Comparison of ENCODE assay signal across 13 cellular contexts in genomic region chr14:59208224-59208814, GRCh38. TPM values are rescaled to one million over a fixed set of nuclear protein-coding genes. Genes with fewer than 3 reads are reported as not detected.
DNase-seq lines count a peak whose midpoint lies in the region; ATAC-seq, FAIRE-seq and TF ChIP-seq lines count a peak whose summit lies in the region.
"Had no signal": no experiment of that assay in that cellular context is flagged by ENCODE, and none has a peak within 500 bp of the region (broad histone marks: within the 10 kb centered on the region; RNA-seq: fewer than 3 reads in every experiment).

No MANE protein-coding gene starts in this region.

- no peak overlapping the region for H2BK15ac ChIP-seq in mesendoderm (replicated peaks; ENCODE audit: low read depth)

- no peak overlapping the region for H2BK5ac ChIP-seq in mesendoderm (ENCODE audit: low read length)

- H3K27ac ChIP-seq in astrocyte (ENCODE audit: low read depth, low read length) (peak overlapping the region; percentile 38), mesendoderm (ENCODE audit: low read depth, low read length) (no peak overlapping the region)

- no CpG with 5 or more reads among the region's 6 CpGs for WGBS in mesendoderm (ENCODE audit: extremely low coverage, insufficient coverage, low lambda C conversion rate)

- H3K27me3 Mint-ChIP-seq in astrocyte (ENCODE audit: low read depth, unreplicated experiment) (no peaks in the 10 kb centered on the region), Caco-2 (ENCODE audit: insufficient read depth, unreplicated experiment) (no peaks in the 10 kb centered on the region)
- H3K27me3 Mint-ChIP-seq: CD4-positive, alpha-beta T cell had no signal

- CTCF ChIA-PET in Caco-2 (lab: Charles Lee), result no interaction called here

- no peak overlapping the region for H4K5ac ChIP-seq in mesendoderm (ENCODE audit: low read length)

- peaks cover 8% of the 10 kb centered on the region for H3K79me1 ChIP-seq in mesendoderm (ENCODE audit: low read length)

- H3K27ac Mint-ChIP-seq in astrocyte (ENCODE audit: unreplicated experiment), result peak overlapping the region; percentile 73
- H3K27ac Mint-ChIP-seq in Caco-2 (ENCODE audit: unreplicated experiment), result no peak overlapping the region
- H3K27ac Mint-ChIP-seq: CD4-positive, alpha-beta T cell; endodermal cell had no signal

- peak; percentile 80 for FAIRE-seq in astrocyte (lab: Jason Lieb, UNC)

- H3K4me3 Mint-ChIP-seq in astrocyte (ENCODE audit: unreplicated experiment) (no peak overlapping the region), Caco-2 (ENCODE audit: unreplicated experiment) (no peak overlapping the region)
- H3K4me3 Mint-ChIP-seq: CD4-positive, alpha-beta T cell; endodermal cell had no signal

- H3K9ac ChIP-seq in astrocyte (ENCODE audit: low read length) (peak overlapping the region; percentile 3), mesendoderm (ENCODE audit: low read length) (no peak overlapping the region)

- no peaks in the 10 kb centered on the region for H3K36me3 Mint-ChIP-seq in astrocyte (ENCODE audit: low read depth, unreplicated experiment)
- no peaks in the 10 kb centered on the region for H3K36me3 Mint-ChIP-seq in Caco-2 (ENCODE audit: insufficient read depth, unreplicated experiment)

- H3K4me1 Mint-ChIP-seq in astrocyte (ENCODE audit: low read depth, unreplicated experiment), result peaks cover 21% of the 10 kb centered on the region
- no peaks in the 10 kb centered on the region for H3K4me1 Mint-ChIP-seq in Caco-2 (ENCODE audit: low read depth, unreplicated experiment)

- no peak overlapping the region for H2BK120ac ChIP-seq in mesendoderm (ENCODE audit: low read depth, low read length)

- H3K27me3 ChIP-seq in astrocyte (ENCODE audit: insufficient read depth, low read length) (no peaks in the 10 kb centered on the region), mesendoderm (ENCODE audit: insufficient read depth, low read length, poor library complexity) (no peaks in the 10 kb centered on the region), Caco-2 (replicated peaks; ENCODE audit: control insufficient read depth, insufficient read depth, low read length) (no peaks in the 10 kb centered on the region)

- no peak overlapping the region for H3K56ac ChIP-seq in mesendoderm (ENCODE audit: low read length)

- ATAC-seq in HG03442 (IDR thresholded peaks at IDR 0.05; ENCODE audit: unreplicated experiment) (peak; percentile 56), HG02938 (IDR thresholded peaks at IDR 0.05; ENCODE audit: unreplicated experiment) (no peak), HG02973 (IDR thresholded peaks at IDR 0.05; ENCODE audit: unreplicated experiment) (no peak), GM18520 (IDR thresholded peaks at IDR 0.05; ENCODE audit: unreplicated experiment) (no peak)

- H3K4ac ChIP-seq in mesendoderm (ENCODE audit: low read depth, low read length), result no peak overlapping the region

- H3K18ac ChIP-seq in mesendoderm (ENCODE audit: low read length), result no peak overlapping the region

- H2AK5ac ChIP-seq in mesendoderm (ENCODE audit: low read length), result no peak overlapping the region

- no peak overlapping the region for H4K8ac ChIP-seq in mesendoderm (ENCODE audit: low read depth, low read length)

- BruUV-seq in Caco-2 (replicated peaks; lab: Mats Ljungman, UMichigan), result no TSS peak

- H3K36me3 ChIP-seq in astrocyte (ENCODE audit: insufficient read depth, low read length) (no peaks in the 10 kb centered on the region), mesendoderm (ENCODE audit: control insufficient read depth, insufficient read depth, low read length) (no peaks in the 10 kb centered on the region), Caco-2 (ENCODE audit: control insufficient read depth, insufficient read depth, low read length) (no peaks in the 10 kb centered on the region)

- H3K9me3 Mint-ChIP-seq in astrocyte (ENCODE audit: unreplicated experiment) (no peaks in the 10 kb centered on the region), Caco-2 (ENCODE audit: unreplicated experiment) (no peaks in the 10 kb centered on the region)
- H3K9me3 Mint-ChIP-seq: CD4-positive, alpha-beta T cell; endodermal cell had no signal

- H3K4me3 ChIP-seq in GM12865 (ENCODE audit: low read depth, low read length) (peak overlapping the region; percentile 33; the same call in 1 of the 2 replicates), astrocyte (ENCODE audit: insufficient read depth, low read depth, low read length) (no peak overlapping the region), mesendoderm (ENCODE audit: low read length) (no peak overlapping the region), Caco-2 (ENCODE audit: low read depth, low read length) (no peak overlapping the region)

- intact Hi-C loops in Caco-2 (cut with micrococcal nuclease; ENCODE audit: unreplicated experiment), result no loop called here

- H3K4me1 ChIP-seq in astrocyte (ENCODE audit: insufficient read depth, low read length), result peaks cover 12% of the 10 kb centered on the region
- peaks cover 3% of the 10 kb centered on the region for H3K4me1 ChIP-seq in mesendoderm (ENCODE audit: control insufficient read depth, low read depth, low read length)
- H3K4me1 ChIP-seq in Caco-2, result peaks cover 5% of the 10 kb centered on the region; the same call in 1 of the 2 replicates

- H3K23ac ChIP-seq in mesendoderm (ENCODE audit: low read length), result no peak overlapping the region

- H3K9me3 ChIP-seq in astrocyte (ENCODE audit: insufficient read depth, low read depth, low read length) (no peaks in the 10 kb centered on the region), Caco-2 (no peaks in the 10 kb centered on the region)

- H3K79me2 ChIP-seq in astrocyte (ENCODE audit: insufficient read depth, low read length), result peaks cover 48% of the 10 kb centered on the region
- no peaks in the 10 kb centered on the region for H3K79me2 ChIP-seq in mesendoderm (ENCODE audit: control insufficient read depth, insufficient read depth, low read length)

- peaks cover 7% of the 10 kb centered on the region for H4K20me1 ChIP-seq in astrocyte (ENCODE audit: insufficient read depth, low read length)

- DNase-seq in GM12865 (ENCODE audit: low read depth) (peak; percentile 79), astrocyte (ENCODE audit: low read depth) (peak; percentile 89), mesendoderm (peak; percentile 67), Caco-2 (no peak)
- DNase-seq: activated CD8-positive, alpha-beta memory T cell treated with anti-CD3 and anti-CD28 coated beads, Interleukin-2, amount 50 U/mL, for 4 hours; amygdala; CD4-positive, alpha-beta T cell; endodermal cell; NCI-H2107 had no signal

- TF ChIP-seq CTCF in GM12865 (IDR thresholded peaks at IDR 0.05; ENCODE audit: insufficient read depth, low read depth, low read length, missing control alignments) (no peak), astrocyte (IDR thresholded peaks at IDR 0.05; ENCODE audit: insufficient read depth, low read depth, low read length) (no peak), Caco-2 (IDR thresholded peaks at IDR 0.05; ENCODE audit: insufficient read depth in 1 of 2, low read depth in 1 of 2, low read length in 1 of 2, severe bottlenecking in 1 of 2, unreplicated experiment in 1 of 2) (no peak)

- H2AFZ ChIP-seq in astrocyte (ENCODE audit: low read depth, low read length), result peak overlapping the region; percentile 29

- peak overlapping the region; percentile 69 for H3K4me2 ChIP-seq in astrocyte (ENCODE audit: low read length)
- no peak overlapping the region for H3K4me2 ChIP-seq in mesendoderm (ENCODE audit: low read length)

- POLR2A ChIA-PET in Caco-2 (lab: Charles Lee), result no interaction called here

RNA-seq across cellular contexts. Expression of gene DAAM1, which starts 19.9 kb away (rescaled TPM):
- total RNA-seq in astrocyte, result 38.0 and 44.8 TPM in 2 replicates
- polyA plus RNA-seq in mesendoderm (2013, experiment 1 of 2), result 22.6 TPM
- polyA plus RNA-seq in mesendoderm (2013, experiment 2 of 2), result 21.7 TPM
- 35.3 and 37.3 TPM in 2 replicates for total RNA-seq in Caco-2 (2022)

Comparison
In these comparisons a context has a peak if more than half of its experiments do, and no peak if none do; other contexts are left out.
1. DNase-seq: peak in GM12865 (single experiment), astrocyte (single experiment) and mesendoderm (single experiment); none in Caco-2 (0 of 2).